ENCODE assay signal across 14 cellular contexts in genomic region chrX:154549766-154550165, GRCh38. TPM values are rescaled to one million over a fixed set of nuclear protein-coding genes. Genes with fewer than 3 reads are reported as not detected.
A peak's percentile ranks its signal among the peaks of the same experiment; 100 is the strongest.
DNase-seq lines count a peak whose midpoint lies in the region; ATAC-seq and TF ChIP-seq lines count a peak whose summit lies in the region.
"Had no signal": no experiment of that assay in that cellular context is flagged by ENCODE, and none has a peak within 500 bp of the region (broad histone marks: within the 10 kb centered on the region; RNA-seq: fewer than 3 reads in every experiment).

No MANE protein-coding gene starts in this region.

- TF ChIP-seq POLR2A in ovary (IDR thresholded peaks at IDR 0.05): no peak

- H2AFZ ChIP-seq in osteoblast (ENCODE audit: low read length): no peak overlapping the region

- H4K20me1 ChIP-seq in osteoblast (ENCODE audit: insufficient read depth, low read length): peaks cover 22% of the 10 kb centered on the region

- no peak for TF ChIP-seq CTCF in choroid plexus epithelial cell (conservative IDR thresholded peaks at IDR 0.05; ENCODE audit: low read depth, low read length)
- TF ChIP-seq CTCF in osteoblast (IDR thresholded peaks at IDR 0.05; ENCODE audit: extremely low read depth, low read depth, low read length): no peak
- no peak for TF ChIP-seq CTCF in ovary (IDR thresholded peaks at IDR 0.05)

- no peak for DNase-seq in activated CD4-positive, alpha-beta T cell treated with anti-CD3 and anti-CD28 coated beads, Interleukin-2, amount 10 ng/mL, durations not matched to agents 24 days and 14 days
- no peak for DNase-seq in activated CD4-positive, alpha-beta T cell treated with anti-CD3 and anti-CD28 coated beads, Interleukin-2, amount 50 U/mL, for 48 hours
- DNase-seq in T-cell: no peak
- DNase-seq in choroid plexus epithelial cell (ENCODE audit: low read depth): peak; percentile 34
- peak; percentile 85 for DNase-seq in osteoblast (ENCODE audit: insufficient read length, low spot score, missing footprints)
- no peak for DNase-seq in putamen (ENCODE audit: low spot score)
- DNase-seq in ovary: no peak
- DNase-seq: effector CD8-positive, alpha-beta T cell; NCI-H1105 treated with DMSO at 0.1 percent for 48 hours; NCI-H510A treated with DMSO at 0.1 percent for 48 hours; right lobe of liver; Right ventricle myocardium superior had no signal

- 76 to 85% (median 77%) methylated on average over 1 of the region's 1 CpG for WGBS in ovary, 3 donors

- H3K4me2 ChIP-seq in osteoblast (ENCODE audit: insufficient read depth, low read length): no peak overlapping the region

- H3K4me3 ChIP-seq in choroid plexus epithelial cell (ENCODE audit: low read depth, low read length) (no peak overlapping the region), osteoblast (ENCODE audit: insufficient read depth, low read length) (no peak overlapping the region), ovary (no peak overlapping the region)
- H3K4me3 ChIP-seq: right lobe of liver had no signal

- H3K27me3 ChIP-seq in osteoblast (ENCODE audit: insufficient read depth, low read length) (no peaks in the 10 kb centered on the region), ovary (no peaks in the 10 kb centered on the region)
- H3K27me3 ChIP-seq: right lobe of liver had no signal

- no peaks in the 10 kb centered on the region for H3K9me3 Mint-ChIP-seq in activated CD4-positive, alpha-beta T cell treated with anti-CD3 and anti-CD28 coated beads, Interleukin-2, amount 10 ng/mL, durations not matched to agents 24 days and 14 days
- H3K9me3 Mint-ChIP-seq in T-cell: no peaks in the 10 kb centered on the region

- peak overlapping the region; percentile 25 for H3K27ac Mint-ChIP-seq in activated CD4-positive, alpha-beta T cell treated with anti-CD3 and anti-CD28 coated beads, Interleukin-2, amount 10 ng/mL, durations not matched to agents 24 days and 14 days
- H3K27ac Mint-ChIP-seq in T-cell: peak overlapping the region in 1 of 2 donors; percentile 43

- POLR2A ChIA-PET in T-cell (lab: Charles Lee): no interaction called here

- peak overlapping the region; percentile 21 for H3K4me3 Mint-ChIP-seq in activated CD4-positive, alpha-beta T cell treated with anti-CD3 and anti-CD28 coated beads, Interleukin-2, amount 10 ng/mL, durations not matched to agents 24 days and 14 days
- H3K4me3 Mint-ChIP-seq in T-cell: peak overlapping the region; percentile 6 to 51 (median 28)

- peaks cover 18% of the 10 kb centered on the region for H3K36me3 Mint-ChIP-seq in activated CD4-positive, alpha-beta T cell treated with anti-CD3 and anti-CD28 coated beads, Interleukin-2, amount 10 ng/mL, durations not matched to agents 24 days and 14 days (ENCODE audit: low read depth)
- peaks cover 12% of the 10 kb centered on the region for H3K36me3 Mint-ChIP-seq in T-cell

- H3K9me3 ChIP-seq in osteoblast (ENCODE audit: low read depth, low read length): no peaks in the 10 kb centered on the region
- no peaks in the 10 kb centered on the region for H3K9me3 ChIP-seq in ovary
- H3K9me3 ChIP-seq: right lobe of liver had no signal

- TF ChIP-seq EP300 in ovary (IDR thresholded peaks at IDR 0.05): no peak

- peaks cover 71% of the 10 kb centered on the region for H3K79me2 ChIP-seq in osteoblast (ENCODE audit: insufficient read depth, low read length)

- H3K36me3 ChIP-seq in osteoblast (ENCODE audit: insufficient read depth, low read length) (no peaks in the 10 kb centered on the region), ovary (no peaks in the 10 kb centered on the region)

- H3K4me1 Mint-ChIP-seq in activated CD4-positive, alpha-beta T cell treated with anti-CD3 and anti-CD28 coated beads, Interleukin-2, amount 10 ng/mL, durations not matched to agents 24 days and 14 days: peaks cover 31% of the 10 kb centered on the region
- H3K4me1 Mint-ChIP-seq in T-cell: peaks cover 45 to 55% (median 49%) of the 10 kb centered on the region in 3 donors

- intact Hi-C loops in activated CD4-positive, alpha-beta T cell treated with anti-CD3 and anti-CD28 coated beads, Interleukin-2, amount 10 ng/mL, durations not matched to agents 24 days and 14 days (cut with micrococcal nuclease): no loop called here
- intact Hi-C loops in ovary (cut with DNase I): no loop called here

- no peaks in the 10 kb centered on the region for H3K27me3 Mint-ChIP-seq in activated CD4-positive, alpha-beta T cell treated with anti-CD3 and anti-CD28 coated beads, Interleukin-2, amount 10 ng/mL, durations not matched to agents 24 days and 14 days
- H3K27me3 Mint-ChIP-seq in T-cell: peaks cover 0 to 11% of the 10 kb centered on the region in 2 donors

- H3K27ac ChIP-seq in osteoblast (ENCODE audit: low read depth, low read length): no peak overlapping the region
- H3K27ac ChIP-seq in ovary: no peak overlapping the region
- H3K27ac ChIP-seq: right lobe of liver had no signal

- H3K4me1 ChIP-seq in osteoblast (ENCODE audit: insufficient read depth, low read length) (peaks cover 12% of the 10 kb centered on the region), ovary (ENCODE audit: insufficient read depth) (no peaks in the 10 kb centered on the region)

- CTCF ChIA-PET in T-cell (lab: Charles Lee): no interaction called here

- ATAC-seq in T-cell (replicated peaks in 1 of 4): no peak
- ATAC-seq in HG03025 (IDR thresholded peaks at IDR 0.05; ENCODE audit: low FRiP score, unreplicated experiment): no peak
- ATAC-seq: activated CD4-positive, CD25-positive, alpha-beta regulatory T cell treated with anti-CD3 and anti-CD28 coated beads, Interleukin-2, amount 50 U/mL, for 24 hours; right lobe of liver had no signal

RNA-seq across cellular contexts. Expression of gene IKBKG, which starts 2.3 kb away (rescaled TPM):
- total RNA-seq in activated CD4-positive, alpha-beta T cell treated with anti-CD3 and anti-CD28 coated beads, Interleukin-2, amount 10 ng/mL, durations not matched to agents 24 days and 14 days: 37.7 and 38.8 TPM in 2 replicates
- total RNA-seq in T-cell: 10 to 100 TPM; 32.4 to 59.1 (median 54.0) TPM
- 16.8 and 18.5 TPM in 2 replicates for total RNA-seq in osteoblast
- total RNA-seq in ovary: 10 to 100 TPM in 6 of 7 donors, 1 to 10 TPM in 1; 8.0 to 28.6 (median 22.9) TPM
- polyA plus RNA-seq in ovary: 10 to 100 TPM in 1 of 2 donors, 1 to 10 TPM in 1; 1.5 to 16.1 TPM

RNA-seq across cellular contexts. Expression of gene G6PD, which starts 3.1 kb away (rescaled TPM):
- 72.5 and 75.0 TPM in 2 replicates for total RNA-seq in activated CD4-positive, alpha-beta T cell treated with anti-CD3 and anti-CD28 coated beads, Interleukin-2, amount 10 ng/mL, durations not matched to agents 24 days and 14 days
- total RNA-seq in T-cell (10 to 100 TPM; 46.0 to 59.5 (median 52.4) TPM), osteoblast (88.7 and 91.3 TPM in 2 replicates), ovary (100 to 1,000 TPM in 1 of 7 donors, 10 to 100 TPM in 6; 18.0 to 115 (median 57.5) TPM)
- polyA plus RNA-seq in ovary: 10 to 100 TPM; 19.0 to 26.3 TPM

RNA-seq across cellular contexts. Expression of gene FAM3A, which starts 33.7 kb away (rescaled TPM):
- total RNA-seq in activated CD4-positive, alpha-beta T cell treated with anti-CD3 and anti-CD28 coated beads, Interleukin-2, amount 10 ng/mL, durations not matched to agents 24 days and 14 days: 36.5 and 38.0 TPM in 2 replicates
- 10 to 100 TPM; 33.9 to 67.6 (median 57.8) TPM for total RNA-seq in T-cell
- 20.6 and 21.4 TPM in 2 replicates for total RNA-seq in osteoblast
- 10 to 100 TPM; 34.6 to 76.8 (median 62.9) TPM for total RNA-seq in ovary
- polyA plus RNA-seq in ovary: 10 to 100 TPM in 1 of 2 donors, 1 to 10 TPM in 1; 3.6 to 81.6 TPM

RNA-seq across cellular contexts. Expression of gene CTAG1A, which starts 35.2 kb away (rescaled TPM):
- total RNA-seq in activated CD4-positive, alpha-beta T cell treated with anti-CD3 and anti-CD28 coated beads, Interleukin-2, amount 10 ng/mL, durations not matched to agents 24 days and 14 days: not detected in 2 replicates
- total RNA-seq in T-cell: not detected
- not detected in 2 replicates for total RNA-seq in osteoblast
- total RNA-seq in ovary: under 1 TPM in 1 of 7 donors, not detected in 6; 0.35 TPM
- under 1 TPM in 1 of 2 donors, not detected in 1; 0.12 TPM for polyA plus RNA-seq in ovary
- total RNA-seq: right lobe of liver, Right ventricle myocardium superior had no signal

RNA-seq across cellular contexts. Expression of gene SLC10A3, which starts 59.3 kb away (rescaled TPM):
- total RNA-seq in activated CD4-positive, alpha-beta T cell treated with anti-CD3 and anti-CD28 coated beads, Interleukin-2, amount 10 ng/mL, durations not matched to agents 24 days and 14 days: 18.2 and 20.8 TPM in 2 replicates
- total RNA-seq in T-cell (10 to 100 TPM; 15.6 to 31.3 (median 25.9) TPM), osteoblast (34.5 and 36.2 TPM in 2 replicates), ovary (10 to 100 TPM; 19.6 to 49.8 (median 42.3) TPM)
- 10 to 100 TPM in 1 of 2 donors, 1 to 10 TPM in 1; 5.5 to 35.1 TPM for polyA plus RNA-seq in ovary

Comparison
In these comparisons a context has a peak if more than half of its experiments do, and no peak if none do; other contexts are left out.
1. DNase-seq: peak in choroid plexus epithelial cell (single experiment) and osteoblast (single experiment); none in activated CD4-positive, alpha-beta T cell treated with anti-CD3 and anti-CD28 coated beads, Interleukin-2, amount 10 ng/mL, durations not matched to agents 24 days and 14 days (single experiment), activated CD4-positive, alpha-beta T cell treated with anti-CD3 and anti-CD28 coated beads, Interleukin-2, amount 50 U/mL, for 48 hours (0 of 2), T-cell (0 of 34), putamen (single experiment) and ovary (0 of 5).